Comparison of ENCODE assay signal across 2 cellular contexts in the genomic region with DNA sequence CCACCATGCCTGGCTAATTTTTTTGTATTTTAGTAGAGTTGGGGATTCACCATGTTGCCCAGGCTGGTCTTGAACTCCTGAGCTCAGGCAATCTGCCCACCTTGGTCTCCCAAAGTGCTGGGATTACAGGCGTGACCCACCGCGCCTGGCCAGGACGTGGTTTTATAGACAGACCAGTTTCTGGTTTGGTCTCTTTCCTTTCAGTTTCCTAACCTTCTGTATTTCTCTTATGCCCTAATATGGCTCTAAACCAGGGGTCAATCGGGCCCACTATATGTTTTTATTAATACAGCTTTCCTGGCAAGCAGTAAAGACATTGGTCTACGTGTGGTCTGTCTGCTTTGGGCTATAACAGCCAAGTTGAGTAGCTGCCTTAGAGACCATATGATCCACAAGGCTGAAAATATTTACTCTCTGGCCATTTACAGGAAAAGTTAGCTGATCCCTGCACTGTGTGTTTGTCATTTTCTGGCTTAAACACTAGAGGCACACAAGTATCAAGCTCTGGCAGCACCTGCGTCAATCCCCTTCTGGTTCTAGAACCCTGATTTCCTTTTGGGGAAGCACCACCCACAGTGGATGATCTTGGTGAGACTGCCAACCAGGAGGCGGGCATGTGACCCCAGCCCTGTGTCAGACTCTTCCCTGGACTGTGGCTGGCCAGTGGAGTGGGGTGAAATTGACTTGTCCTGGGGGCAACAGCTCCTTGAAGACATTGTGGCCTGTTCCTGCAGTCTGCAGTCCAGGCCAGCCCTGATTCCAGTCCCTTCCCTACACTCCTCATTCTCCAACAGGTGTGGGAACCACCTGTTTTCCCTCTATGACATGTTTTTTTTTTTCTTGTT.
TF ChIP-seq lines count a peak whose summit lies in the region.

No MANE protein-coding gene starts in this region.

TF ChIP-seq in SK-N-SH, 30 proteins besides CTCF, POLR2A, EP300 and RAD21 (continued from another document):
- TF ChIP-seq, protein P1, sequence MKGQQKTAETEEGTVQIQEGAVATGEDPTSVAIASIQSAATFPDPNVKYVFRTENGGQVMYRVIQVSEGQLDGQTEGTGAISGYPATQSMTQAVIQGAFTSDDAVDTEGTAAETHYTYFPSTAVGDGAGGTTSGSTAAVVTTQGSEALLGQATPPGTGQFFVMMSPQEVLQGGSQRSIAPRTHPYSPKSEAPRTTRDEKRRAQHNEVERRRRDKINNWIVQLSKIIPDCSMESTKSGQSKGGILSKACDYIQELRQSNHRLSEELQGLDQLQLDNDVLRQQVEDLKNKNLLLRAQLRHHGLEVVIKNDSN (IDR thresholded peaks at IDR 0.05; ENCODE audit: borderline replicate concordance, low read depth): no peak
- TF ChIP-seq TEAD4 (IDR thresholded peaks at IDR 0.05; ENCODE audit: borderline replicate concordance, insufficient read depth) (no peak), RFX5 (IDR thresholded peaks at IDR 0.05; ENCODE audit: low read length) (no peak), TAF1 (IDR thresholded peaks at IDR 0.05; ENCODE audit: borderline replicate concordance, low read depth, low read length) (no peak), MXI1 (IDR thresholded peaks at IDR 0.05; ENCODE audit: low read depth, low read length) (no peak), YY1 (IDR thresholded peaks at IDR 0.05; ENCODE audit: low read depth) (no peak), RCOR1 (IDR thresholded peaks at IDR 0.05; ENCODE audit: low read length) (no peak), RXRA (IDR thresholded peaks at IDR 0.05; ENCODE audit: borderline replicate concordance, low read depth) (no peak)
- TF ChIP-seq, protein P2, sequence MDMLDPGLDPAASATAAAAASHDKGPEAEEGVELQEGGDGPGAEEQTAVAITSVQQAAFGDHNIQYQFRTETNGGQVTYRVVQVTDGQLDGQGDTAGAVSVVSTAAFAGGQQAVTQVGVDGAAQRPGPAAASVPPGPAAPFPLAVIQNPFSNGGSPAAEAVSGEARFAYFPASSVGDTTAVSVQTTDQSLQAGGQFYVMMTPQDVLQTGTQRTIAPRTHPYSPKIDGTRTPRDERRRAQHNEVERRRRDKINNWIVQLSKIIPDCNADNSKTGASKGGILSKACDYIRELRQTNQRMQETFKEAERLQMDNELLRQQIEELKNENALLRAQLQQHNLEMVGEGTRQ (IDR thresholded peaks at IDR 0.05; ENCODE audit: borderline replicate concordance, low read depth, low read length): no peak
- TF ChIP-seq, protein P3, sequence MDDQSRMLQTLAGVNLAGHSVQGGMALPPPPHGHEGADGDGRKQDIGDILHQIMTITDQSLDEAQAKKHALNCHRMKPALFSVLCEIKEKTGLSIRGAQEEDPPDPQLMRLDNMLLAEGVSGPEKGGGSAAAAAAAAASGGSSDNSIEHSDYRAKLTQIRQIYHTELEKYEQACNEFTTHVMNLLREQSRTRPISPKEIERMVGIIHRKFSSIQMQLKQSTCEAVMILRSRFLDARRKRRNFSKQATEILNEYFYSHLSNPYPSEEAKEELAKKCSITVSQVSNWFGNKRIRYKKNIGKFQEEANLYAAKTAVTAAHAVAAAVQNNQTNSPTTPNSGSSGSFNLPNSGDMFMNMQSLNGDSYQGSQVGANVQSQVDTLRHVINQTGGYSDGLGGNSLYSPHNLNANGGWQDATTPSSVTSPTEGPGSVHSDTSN (IDR thresholded peaks at IDR 0.05): no peak

TF ChIP-seq in SK-N-SH treated with all-trans-retinoic acid at 6 μM for 48 hours, 23 proteins besides CTCF, POLR2A, EP300 and RAD21 (continued from another document):
- no peak for TF ChIP-seq SNAI2 (CRISPR knock-in tag; IDR thresholded peaks at IDR 0.05)
- TF ChIP-seq ZFP30 (CRISPR knock-in tag; IDR thresholded peaks at IDR 0.05): no peak
- no peak for TF ChIP-seq BACH2 (CRISPR knock-in tag; IDR thresholded peaks at IDR 0.05; ENCODE audit: borderline replicate concordance)
- TF ChIP-seq ARNTL (CRISPR knock-in tag; IDR thresholded peaks at IDR 0.05; ENCODE audit: borderline replicate concordance, low read depth): no peak
- TF ChIP-seq OSR1 (CRISPR knock-in tag; IDR thresholded peaks at IDR 0.05): no peak
- TF ChIP-seq CSDC2 (CRISPR knock-in tag; IDR thresholded peaks at IDR 0.05): no peak
- TF ChIP-seq ZNF565 (CRISPR knock-in tag; conservative IDR thresholded peaks at IDR 0.05; ENCODE audit: low read depth): no peak
- no peak for TF ChIP-seq ISL1 (CRISPR knock-in tag; IDR thresholded peaks at IDR 0.05)
- TF ChIP-seq, protein P4, sequence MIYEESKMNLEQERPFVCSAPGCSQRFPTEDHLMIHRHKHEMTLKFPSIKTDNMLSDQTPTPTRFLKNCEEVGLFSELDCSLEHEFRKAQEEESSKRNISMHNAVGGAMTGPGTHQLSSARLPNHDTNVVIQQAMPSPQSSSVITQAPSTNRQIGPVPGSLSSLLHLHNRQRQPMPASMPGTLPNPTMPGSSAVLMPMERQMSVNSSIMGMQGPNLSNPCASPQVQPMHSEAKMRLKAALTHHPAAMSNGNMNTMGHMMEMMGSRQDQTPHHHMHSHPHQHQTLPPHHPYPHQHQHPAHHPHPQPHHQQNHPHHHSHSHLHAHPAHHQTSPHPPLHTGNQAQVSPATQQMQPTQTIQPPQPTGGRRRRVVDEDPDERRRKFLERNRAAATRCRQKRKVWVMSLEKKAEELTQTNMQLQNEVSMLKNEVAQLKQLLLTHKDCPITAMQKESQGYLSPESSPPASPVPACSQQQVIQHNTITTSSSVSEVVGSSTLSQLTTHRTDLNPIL (CRISPR knock-in tag; IDR thresholded peaks at IDR 0.05; ENCODE audit: low read depth): no peak
- TF ChIP-seq ZNF8 (CRISPR knock-in tag; IDR thresholded peaks at IDR 0.05): no peak
